2 cellular contexts compared by ENCODE assay signal in the genomic region with DNA sequence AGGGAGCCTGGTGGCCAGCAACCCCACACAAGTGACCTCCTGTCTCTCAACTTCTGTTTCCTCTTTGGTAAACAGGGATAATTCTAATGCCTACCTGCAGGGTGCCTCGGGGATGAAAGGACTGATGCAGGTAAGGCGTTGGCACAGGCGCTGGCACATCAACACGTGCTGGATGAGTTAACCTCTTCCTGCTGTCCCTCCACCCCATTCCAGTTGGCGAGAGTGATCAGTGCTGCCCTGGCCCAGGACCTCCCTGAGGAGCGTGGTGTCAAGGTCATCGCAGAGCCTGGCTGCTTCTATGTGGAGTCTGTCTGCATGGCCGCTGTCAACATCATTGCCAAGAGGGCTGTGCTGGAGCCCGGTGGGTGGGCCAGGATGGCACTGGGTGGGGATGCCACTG.
TF ChIP-seq lines count a peak whose summit lies in the region.

No MANE protein-coding gene starts in this region.

TF ChIP-seq in HCT116, 20 proteins besides CTCF, POLR2A, EP300 and RAD21 (continued from another document):
- no peak for TF ChIP-seq ELF1 (IDR thresholded peaks at IDR 0.05; ENCODE audit: borderline replicate concordance, low read depth)
- no peak for TF ChIP-seq SIN3A (IDR thresholded peaks at IDR 0.05; ENCODE audit: low read depth)
- TF ChIP-seq JUND (IDR thresholded peaks at IDR 0.05): no peak
- TF ChIP-seq, protein P1, sequence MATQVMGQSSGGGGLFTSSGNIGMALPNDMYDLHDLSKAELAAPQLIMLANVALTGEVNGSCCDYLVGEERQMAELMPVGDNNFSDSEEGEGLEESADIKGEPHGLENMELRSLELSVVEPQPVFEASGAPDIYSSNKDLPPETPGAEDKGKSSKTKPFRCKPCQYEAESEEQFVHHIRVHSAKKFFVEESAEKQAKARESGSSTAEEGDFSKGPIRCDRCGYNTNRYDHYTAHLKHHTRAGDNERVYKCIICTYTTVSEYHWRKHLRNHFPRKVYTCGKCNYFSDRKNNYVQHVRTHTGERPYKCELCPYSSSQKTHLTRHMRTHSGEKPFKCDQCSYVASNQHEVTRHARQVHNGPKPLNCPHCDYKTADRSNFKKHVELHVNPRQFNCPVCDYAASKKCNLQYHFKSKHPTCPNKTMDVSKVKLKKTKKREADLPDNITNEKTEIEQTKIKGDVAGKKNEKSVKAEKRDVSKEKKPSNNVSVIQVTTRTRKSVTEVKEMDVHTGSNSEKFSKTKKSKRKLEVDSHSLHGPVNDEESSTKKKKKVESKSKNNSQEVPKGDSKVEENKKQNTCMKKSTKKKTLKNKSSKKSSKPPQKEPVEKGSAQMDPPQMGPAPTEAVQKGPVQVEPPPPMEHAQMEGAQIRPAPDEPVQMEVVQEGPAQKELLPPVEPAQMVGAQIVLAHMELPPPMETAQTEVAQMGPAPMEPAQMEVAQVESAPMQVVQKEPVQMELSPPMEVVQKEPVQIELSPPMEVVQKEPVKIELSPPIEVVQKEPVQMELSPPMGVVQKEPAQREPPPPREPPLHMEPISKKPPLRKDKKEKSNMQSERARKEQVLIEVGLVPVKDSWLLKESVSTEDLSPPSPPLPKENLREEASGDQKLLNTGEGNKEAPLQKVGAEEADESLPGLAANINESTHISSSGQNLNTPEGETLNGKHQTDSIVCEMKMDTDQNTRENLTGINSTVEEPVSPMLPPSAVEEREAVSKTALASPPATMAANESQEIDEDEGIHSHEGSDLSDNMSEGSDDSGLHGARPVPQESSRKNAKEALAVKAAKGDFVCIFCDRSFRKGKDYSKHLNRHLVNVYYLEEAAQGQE (IDR thresholded peaks at IDR 0.05; ENCODE audit: low read depth): no peak

TF ChIP-seq in GM12878, 131 proteins besides CTCF, POLR2A, EP300 and RAD21 (continued from another document):
- TF ChIP-seq, protein P2, sequence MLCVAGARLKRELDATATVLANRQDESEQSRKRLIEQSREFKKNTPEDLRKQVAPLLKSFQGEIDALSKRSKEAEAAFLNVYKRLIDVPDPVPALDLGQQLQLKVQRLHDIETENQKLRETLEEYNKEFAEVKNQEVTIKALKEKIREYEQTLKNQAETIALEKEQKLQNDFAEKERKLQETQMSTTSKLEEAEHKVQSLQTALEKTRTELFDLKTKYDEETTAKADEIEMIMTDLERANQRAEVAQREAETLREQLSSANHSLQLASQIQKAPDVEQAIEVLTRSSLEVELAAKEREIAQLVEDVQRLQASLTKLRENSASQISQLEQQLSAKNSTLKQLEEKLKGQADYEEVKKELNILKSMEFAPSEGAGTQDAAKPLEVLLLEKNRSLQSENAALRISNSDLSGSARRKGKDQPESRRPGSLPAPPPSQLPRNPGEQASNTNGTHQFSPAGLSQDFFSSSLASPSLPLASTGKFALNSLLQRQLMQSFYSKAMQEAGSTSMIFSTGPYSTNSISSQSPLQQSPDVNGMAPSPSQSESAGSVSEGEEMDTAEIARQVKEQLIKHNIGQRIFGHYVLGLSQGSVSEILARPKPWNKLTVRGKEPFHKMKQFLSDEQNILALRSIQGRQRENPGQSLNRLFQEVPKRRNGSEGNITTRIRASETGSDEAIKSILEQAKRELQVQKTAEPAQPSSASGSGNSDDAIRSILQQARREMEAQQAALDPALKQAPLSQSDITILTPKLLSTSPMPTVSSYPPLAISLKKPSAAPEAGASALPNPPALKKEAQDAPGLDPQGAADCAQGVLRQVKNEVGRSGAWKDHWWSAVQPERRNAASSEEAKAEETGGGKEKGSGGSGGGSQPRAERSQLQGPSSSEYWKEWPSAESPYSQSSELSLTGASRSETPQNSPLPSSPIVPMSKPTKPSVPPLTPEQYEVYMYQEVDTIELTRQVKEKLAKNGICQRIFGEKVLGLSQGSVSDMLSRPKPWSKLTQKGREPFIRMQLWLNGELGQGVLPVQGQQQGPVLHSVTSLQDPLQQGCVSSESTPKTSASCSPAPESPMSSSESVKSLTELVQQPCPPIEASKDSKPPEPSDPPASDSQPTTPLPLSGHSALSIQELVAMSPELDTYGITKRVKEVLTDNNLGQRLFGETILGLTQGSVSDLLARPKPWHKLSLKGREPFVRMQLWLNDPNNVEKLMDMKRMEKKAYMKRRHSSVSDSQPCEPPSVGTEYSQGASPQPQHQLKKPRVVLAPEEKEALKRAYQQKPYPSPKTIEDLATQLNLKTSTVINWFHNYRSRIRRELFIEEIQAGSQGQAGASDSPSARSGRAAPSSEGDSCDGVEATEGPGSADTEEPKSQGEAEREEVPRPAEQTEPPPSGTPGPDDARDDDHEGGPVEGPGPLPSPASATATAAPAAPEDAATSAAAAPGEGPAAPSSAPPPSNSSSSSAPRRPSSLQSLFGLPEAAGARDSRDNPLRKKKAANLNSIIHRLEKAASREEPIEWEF (IDR thresholded peaks at IDR 0.05; ENCODE audit: insufficient replicate concordance, low read depth, low read length): no peak
- TF ChIP-seq, protein P3, sequence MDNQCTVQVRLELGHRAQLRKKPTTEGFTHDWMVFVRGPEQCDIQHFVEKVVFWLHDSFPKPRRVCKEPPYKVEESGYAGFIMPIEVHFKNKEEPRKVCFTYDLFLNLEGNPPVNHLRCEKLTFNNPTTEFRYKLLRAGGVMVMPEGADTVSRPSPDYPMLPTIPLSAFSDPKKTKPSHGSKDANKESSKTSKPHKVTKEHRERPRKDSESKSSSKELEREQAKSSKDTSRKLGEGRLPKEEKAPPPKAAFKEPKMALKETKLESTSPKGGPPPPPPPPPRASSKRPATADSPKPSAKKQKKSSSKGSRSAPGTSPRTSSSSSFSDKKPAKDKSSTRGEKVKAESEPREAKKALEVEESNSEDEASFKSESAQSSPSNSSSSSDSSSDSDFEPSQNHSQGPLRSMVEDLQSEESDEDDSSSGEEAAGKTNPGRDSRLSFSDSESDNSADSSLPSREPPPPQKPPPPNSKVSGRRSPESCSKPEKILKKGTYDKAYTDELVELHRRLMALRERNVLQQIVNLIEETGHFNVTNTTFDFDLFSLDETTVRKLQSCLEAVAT (IDR thresholded peaks at IDR 0.05): 0 out of 2 replicates have a peak, but pooled peaks have one; percentile 11
- TF ChIP-seq GATAD2B (conservative IDR thresholded peaks at IDR 0.05; ENCODE audit: low read depth) (no peak), SIN3A (IDR thresholded peaks at IDR 0.05; ENCODE audit: low read depth, low read length) (no peak), CHD1 (IDR thresholded peaks at IDR 0.05; ENCODE audit: low read depth, low read length) (no peak), TARDBP (IDR thresholded peaks at IDR 0.05; ENCODE audit: borderline replicate concordance) (no peak), HDAC2 (IDR thresholded peaks at IDR 0.05) (no peak), ZNF384 (IDR thresholded peaks at IDR 0.05; ENCODE audit: borderline replicate concordance, low read depth, low read length) (no peak), MTA2 (IDR thresholded peaks at IDR 0.05; ENCODE audit: low read depth) (no peak), ZNF217 (IDR thresholded peaks at IDR 0.05) (no peak), RUNX3 (IDR thresholded peaks at IDR 0.05; ENCODE audit: low read length) (no peak)
- TF ChIP-seq, protein P4, sequence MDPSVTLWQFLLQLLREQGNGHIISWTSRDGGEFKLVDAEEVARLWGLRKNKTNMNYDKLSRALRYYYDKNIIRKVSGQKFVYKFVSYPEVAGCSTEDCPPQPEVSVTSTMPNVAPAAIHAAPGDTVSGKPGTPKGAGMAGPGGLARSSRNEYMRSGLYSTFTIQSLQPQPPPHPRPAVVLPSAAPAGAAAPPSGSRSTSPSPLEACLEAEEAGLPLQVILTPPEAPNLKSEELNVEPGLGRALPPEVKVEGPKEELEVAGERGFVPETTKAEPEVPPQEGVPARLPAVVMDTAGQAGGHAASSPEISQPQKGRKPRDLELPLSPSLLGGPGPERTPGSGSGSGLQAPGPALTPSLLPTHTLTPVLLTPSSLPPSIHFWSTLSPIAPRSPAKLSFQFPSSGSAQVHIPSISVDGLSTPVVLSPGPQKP (IDR thresholded peaks at IDR 0.05; ENCODE audit: low read depth, low read length): no peak
- TF ChIP-seq, protein P5, sequence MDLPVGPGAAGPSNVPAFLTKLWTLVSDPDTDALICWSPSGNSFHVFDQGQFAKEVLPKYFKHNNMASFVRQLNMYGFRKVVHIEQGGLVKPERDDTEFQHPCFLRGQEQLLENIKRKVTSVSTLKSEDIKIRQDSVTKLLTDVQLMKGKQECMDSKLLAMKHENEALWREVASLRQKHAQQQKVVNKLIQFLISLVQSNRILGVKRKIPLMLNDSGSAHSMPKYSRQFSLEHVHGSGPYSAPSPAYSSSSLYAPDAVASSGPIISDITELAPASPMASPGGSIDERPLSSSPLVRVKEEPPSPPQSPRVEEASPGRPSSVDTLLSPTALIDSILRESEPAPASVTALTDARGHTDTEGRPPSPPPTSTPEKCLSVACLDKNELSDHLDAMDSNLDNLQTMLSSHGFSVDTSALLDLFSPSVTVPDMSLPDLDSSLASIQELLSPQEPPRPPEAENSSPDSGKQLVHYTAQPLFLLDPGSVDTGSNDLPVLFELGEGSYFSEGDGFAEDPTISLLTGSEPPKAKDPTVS (IDR thresholded peaks at IDR 0.05; ENCODE audit: low read depth, low read length): no peak
- TF ChIP-seq, protein P6, sequence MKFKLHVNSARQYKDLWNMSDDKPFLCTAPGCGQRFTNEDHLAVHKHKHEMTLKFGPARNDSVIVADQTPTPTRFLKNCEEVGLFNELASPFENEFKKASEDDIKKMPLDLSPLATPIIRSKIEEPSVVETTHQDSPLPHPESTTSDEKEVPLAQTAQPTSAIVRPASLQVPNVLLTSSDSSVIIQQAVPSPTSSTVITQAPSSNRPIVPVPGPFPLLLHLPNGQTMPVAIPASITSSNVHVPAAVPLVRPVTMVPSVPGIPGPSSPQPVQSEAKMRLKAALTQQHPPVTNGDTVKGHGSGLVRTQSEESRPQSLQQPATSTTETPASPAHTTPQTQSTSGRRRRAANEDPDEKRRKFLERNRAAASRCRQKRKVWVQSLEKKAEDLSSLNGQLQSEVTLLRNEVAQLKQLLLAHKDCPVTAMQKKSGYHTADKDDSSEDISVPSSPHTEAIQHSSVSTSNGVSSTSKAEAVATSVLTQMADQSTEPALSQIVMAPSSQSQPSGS (IDR thresholded peaks at IDR 0.05; ENCODE audit: low read length): no peak
TF ChIP-seq in GM12878: peak in this region for 2.
